ENCODE assay signal across 9 cellular contexts in genomic region chr5:96335873-96336272, GRCh38.
DNase-seq lines count a peak whose midpoint lies in the region; ATAC-seq, FAIRE-seq and TF ChIP-seq lines count a peak whose summit lies in the region.
"Had no signal": no experiment of that assay in that cellular context is flagged by ENCODE, and none has a peak within 500 bp of the region (broad histone marks: within the 10 kb centered on the region; RNA-seq: fewer than 3 reads in every experiment).

No MANE protein-coding gene starts in this region.

- H3K9me3 ChIP-seq in left ventricle myocardium inferior (replicated peaks) (no peaks in the 10 kb centered on the region), astrocyte (ENCODE audit: insufficient read depth, low read depth, low read length) (no peaks in the 10 kb centered on the region), vagina (no peaks in the 10 kb centered on the region)
- H3K9me3 ChIP-seq in effector memory CD4-positive, alpha-beta T cell (ENCODE audit: control insufficient read depth, low read length): no peaks in the 10 kb centered on the region
- H3K9me3 ChIP-seq: neutrophil had no signal

- H3K4me1 Mint-ChIP-seq in astrocyte (ENCODE audit: low read depth, unreplicated experiment): peaks cover 6% of the 10 kb centered on the region

- H3K27me3 Mint-ChIP-seq in astrocyte (ENCODE audit: low read depth, unreplicated experiment): no peaks in the 10 kb centered on the region

- no peak for TF ChIP-seq POLR2A in vagina (IDR thresholded peaks at IDR 0.05)

- DNase-seq in left ventricle myocardium inferior (no peak), left ventricle myocardium superior (no peak), astrocyte (ENCODE audit: low read depth) (no peak), left kidney (ENCODE audit: low read depth, low spot score) (peak; percentile 18), vagina (ENCODE audit: extremely low spot score in 2 of 2) (no peak), ACHN (no peak)
- no peak for DNase-seq in effector memory CD4-positive, alpha-beta T cell

- no peak overlapping the region for H3K27ac Mint-ChIP-seq in astrocyte (ENCODE audit: unreplicated experiment)

- no peaks in the 10 kb centered on the region for H3K36me3 ChIP-seq in left ventricle myocardium inferior
- H3K36me3 ChIP-seq in astrocyte (ENCODE audit: insufficient read depth, low read length): no peaks in the 10 kb centered on the region
- H3K36me3 ChIP-seq in vagina: no peaks in the 10 kb centered on the region
- no peaks in the 10 kb centered on the region for H3K36me3 ChIP-seq in effector memory CD4-positive, alpha-beta T cell (ENCODE audit: control insufficient read depth, insufficient read depth, low read length)
- H3K36me3 ChIP-seq: neutrophil had no signal

- no peak for TF ChIP-seq CTCF in left ventricle myocardium inferior (IDR thresholded peaks at IDR 0.05; ENCODE audit: borderline replicate concordance)
- TF ChIP-seq CTCF in astrocyte (IDR thresholded peaks at IDR 0.05; ENCODE audit: insufficient read depth, low read depth, low read length): no peak
- TF ChIP-seq CTCF in vagina (IDR thresholded peaks at IDR 0.05): no peak

- H3K9me3 Mint-ChIP-seq in astrocyte (ENCODE audit: unreplicated experiment): no peaks in the 10 kb centered on the region

- H3K27me3 ChIP-seq in left ventricle myocardium inferior (ENCODE audit: low read depth): no peaks in the 10 kb centered on the region
- no peaks in the 10 kb centered on the region for H3K27me3 ChIP-seq in astrocyte (ENCODE audit: insufficient read depth, low read length)
- H3K27me3 ChIP-seq in vagina: no peaks in the 10 kb centered on the region
- H3K27me3 ChIP-seq in effector memory CD4-positive, alpha-beta T cell (replicated peaks; ENCODE audit: control insufficient read depth, insufficient read depth, low read length, poor library complexity, severe bottlenecking): no peaks in the 10 kb centered on the region
- H3K27me3 ChIP-seq: neutrophil had no signal

- intact Hi-C loops in left ventricle myocardium inferior (cut with micrococcal nuclease) (loop anchor here (5.0 kb wide), 1 partner anchor 479 kb away; no protein-coding TSS in a partner anchor), left ventricle myocardium superior (cut with micrococcal nuclease) (loop anchor here (5.0 to 10.0 kb wide), 3 partner anchors 371 to 691 kb away; partner anchors contain the start of genes ELL2 and RFESD), vagina (cut with DNase I) (loop anchor here (5.0 to 10.0 kb wide), 2 partner anchors 371 to 479 kb away; partner anchors contain the start of gene ELL2)

- H3K4me3 ChIP-seq in left ventricle myocardium inferior (peak overlapping the region; percentile 6), astrocyte (ENCODE audit: insufficient read depth, low read depth, low read length) (no peak overlapping the region), vagina (no peak overlapping the region)
- H3K4me3 ChIP-seq in effector memory CD4-positive, alpha-beta T cell (ENCODE audit: insufficient read depth, low read depth, low read length, poor library complexity, severe bottlenecking): no peak overlapping the region

- peak overlapping the region; percentile 65 for H3K27ac ChIP-seq in left ventricle myocardium inferior (replicated peaks)
- peak overlapping the region; percentile 21 for H3K27ac ChIP-seq in astrocyte (ENCODE audit: low read depth, low read length)
- peak overlapping the region; percentile 57 for H3K27ac ChIP-seq in vagina
- no peak overlapping the region for H3K27ac ChIP-seq in effector memory CD4-positive, alpha-beta T cell (ENCODE audit: insufficient read depth, low read length, poor library complexity, severe bottlenecking)
- H3K27ac ChIP-seq: neutrophil had no signal

- H4K20me1 ChIP-seq in astrocyte (ENCODE audit: insufficient read depth, low read length): no peaks in the 10 kb centered on the region

- H2AFZ ChIP-seq in astrocyte (ENCODE audit: low read depth, low read length): peak overlapping the region; percentile 3

- peak overlapping the region; percentile 42 for H3K9ac ChIP-seq in astrocyte (ENCODE audit: low read length)

- no peak for FAIRE-seq in astrocyte (lab: Jason Lieb, UNC)

- ATAC-seq in left ventricle myocardium superior (no peak), HG03108 (IDR thresholded peaks at IDR 0.05; ENCODE audit: unreplicated experiment) (no peak)

- H3K79me2 ChIP-seq in astrocyte (ENCODE audit: insufficient read depth, low read length): no peaks in the 10 kb centered on the region

- H3K4me2 ChIP-seq in astrocyte (ENCODE audit: low read length): peak overlapping the region; percentile 62

- H3K4me3 Mint-ChIP-seq in astrocyte (ENCODE audit: unreplicated experiment): no peak overlapping the region

- H3K36me3 Mint-ChIP-seq in astrocyte (ENCODE audit: low read depth, unreplicated experiment): no peaks in the 10 kb centered on the region

- H3K4me1 ChIP-seq in left ventricle myocardium inferior: peaks cover 44% of the 10 kb centered on the region
- H3K4me1 ChIP-seq in astrocyte (ENCODE audit: insufficient read depth, low read length): peaks cover 14% of the 10 kb centered on the region
- H3K4me1 ChIP-seq in vagina: peaks cover 12% of the 10 kb centered on the region
- peaks cover 4% of the 10 kb centered on the region for H3K4me1 ChIP-seq in effector memory CD4-positive, alpha-beta T cell (ENCODE audit: control insufficient read depth, insufficient read depth, low read length, poor library complexity, severe bottlenecking)

- in situ Hi-C loops in ACHN (cut with HindIII; ENCODE audit: low pct_ligation_motif_present, low pct_unique_long_range_greater_than_20kb, low sequenced_read_pairs): loop anchor here (25.0 kb wide), 2 partner anchors 249 to 474 kb away; no protein-coding TSS in a partner anchor
